In genomic region chr9:125541840-125542243, GRCh38 we compare ENCODE assay signal across 13 cellular contexts.
A peak's percentile ranks its signal among the peaks of the same experiment; 100 is the strongest.
DNase-seq lines count a peak whose midpoint lies in the region; ATAC-seq, FAIRE-seq and TF ChIP-seq lines count a peak whose summit lies in the region.
"Had no signal": no experiment of that assay in that cellular context is flagged by ENCODE, and none has a peak within 500 bp of the region (broad histone marks: within the 10 kb centered on the region; RNA-seq: fewer than 3 reads in every experiment).

No MANE protein-coding gene starts in this region.

- no peak for ATAC-seq in A549
- ATAC-seq in activated T-helper 17 cell treated with anti-CD3 and anti-CD28 coated beads, Interleukin-2, amount 50 U/mL, for 72 hours (replicated peaks) = no peak

- TF ChIP-seq CTCF in A549 (IDR thresholded peaks at IDR 0.05) = no peak

- no peak overlapping the region for H3K4me3 Mint-ChIP-seq in activated T-helper 17 cell treated with anti-CD3 and anti-CD28 coated beads, Interleukin-2, amount 50 U/mL, for 72 hours
- H3K4me3 Mint-ChIP-seq: B cell had no signal

- no peaks in the 10 kb centered on the region for H3K27me3 Mint-ChIP-seq in activated T-helper 17 cell treated with anti-CD3 and anti-CD28 coated beads, Interleukin-2, amount 50 U/mL, for 72 hours
- H3K27me3 Mint-ChIP-seq: B cell, progenitor cell of endocrine pancreas had no signal

- no peak for TF ChIP-seq EP300 in A549 (IDR thresholded peaks at IDR 0.05)
- no peak for TF ChIP-seq EP300 in Ishikawa (IDR thresholded peaks at IDR 0.05; ENCODE audit: borderline replicate concordance)

- TF ChIP-seq RAD21 in A549 (conservative IDR thresholded peaks at IDR 0.05 in 1 of 2, IDR thresholded peaks at IDR 0.05 in 1 of 2) (no peak), Ishikawa (IDR thresholded peaks at IDR 0.05; ENCODE audit: low read depth) (no peak)

- DNase-seq in A549 (ENCODE audit: low read depth in 1 of 2, low spot score in 1 of 2) (no peak), NCI-H345 (lab: John Stamatoyannopoulos, UW) (peak; percentile 93), dermis blood vessel endothelial cell (peak; percentile 52), SKM-1 (lab: John Stamatoyannopoulos, UW; ENCODE audit: unreplicated experiment) (no peak), cerebellum (ENCODE audit: low spot score) (no peak), Kasumi-1 (lab: John Stamatoyannopoulos, UW) (no peak)
- DNase-seq: activated T-cell treated with anti-CD3 and anti-CD28 coated beads, Interleukin-2, amount 50 U/mL, for 1 hour; esophagus squamous epithelium; T-helper 1 cell had no signal

- no peak for TF ChIP-seq POLR2A in A549 (IDR thresholded peaks at IDR 0.05; ENCODE audit: low read length)

- no peak overlapping the region for H3K4me3 ChIP-seq in A549
- H3K4me3 ChIP-seq: esophagus squamous epithelium had no signal

- 88% methylated on average over 12 of the region's 12 CpGs for whole genome bisulfite sequencing in A549 (ENCODE audit: missing lambda C conversion rate)

- H3K4me2 ChIP-seq in A549 = peak overlapping the region; percentile 10; the same call in 1 of the 3 replicates

- no peaks in the 10 kb centered on the region for H3K9me3 ChIP-seq in A549
- H3K9me3 ChIP-seq: esophagus squamous epithelium had no signal

- H3K9me3 Mint-ChIP-seq in activated T-helper 17 cell treated with anti-CD3 and anti-CD28 coated beads, Interleukin-2, amount 50 U/mL, for 72 hours = no peaks in the 10 kb centered on the region

- peak overlapping the region in 1 of 2 experiments; percentile 36; a peak in 2 of 6 replicates for H3K27ac ChIP-seq in A549

- POLR2A ChIA-PET in A549 (lab: Yijun Ruan, JAX) = interaction anchor here (0.8 kb wide), 1 partner anchor 9 kb away, joined by 3 read pairs; no protein-coding TSS in a partner anchor

- no peak for FAIRE-seq in A549 (lab: Jason Lieb, UNC)

- CTCF ChIA-PET in A549 (lab: Yijun Ruan, JAX) = interaction anchor here (0.7 to 1.6 kb wide), 6 partner anchors 8 to 949 kb away, joined by 3 to 10 read pairs (median 4); no protein-coding TSS in a partner anchor

- H3K4me1 ChIP-seq in A549 = peaks cover 57% of the 10 kb centered on the region

- no peak overlapping the region for H3K27ac Mint-ChIP-seq in activated T-helper 17 cell treated with anti-CD3 and anti-CD28 coated beads, Interleukin-2, amount 50 U/mL, for 72 hours
- H3K27ac Mint-ChIP-seq: B cell, progenitor cell of endocrine pancreas had no signal

- peaks cover 39% of the 10 kb centered on the region for H3K36me3 Mint-ChIP-seq in activated T-helper 17 cell treated with anti-CD3 and anti-CD28 coated beads, Interleukin-2, amount 50 U/mL, for 72 hours (ENCODE audit: low read depth)

- no peaks in the 10 kb centered on the region for H3K4me1 Mint-ChIP-seq in activated T-helper 17 cell treated with anti-CD3 and anti-CD28 coated beads, Interleukin-2, amount 50 U/mL, for 72 hours

TF ChIP-seq in A549, 52 proteins besides CTCF, POLR2A, EP300 and RAD21:
- no peak for TF ChIP-seq HEYL (CRISPR knock-in tag; IDR thresholded peaks at IDR 0.05)
- no peak for TF ChIP-seq ZNF302 (CRISPR knock-in tag; IDR thresholded peaks at IDR 0.05)
- TF ChIP-seq TFCP2L1 (CRISPR knock-in tag; IDR thresholded peaks at IDR 0.05) = no peak
- no peak for TF ChIP-seq HDAC2 (IDR thresholded peaks at IDR 0.05)
- no peak for TF ChIP-seq NFE2L2 (conservative IDR thresholded peaks at IDR 0.05; ENCODE audit: low read length)
- no peak for TF ChIP-seq HOXB5 (CRISPR knock-in tag; IDR thresholded peaks at IDR 0.05)
- no peak for TF ChIP-seq HES2 (IDR thresholded peaks at IDR 0.05)

TF ChIP-seq in Ishikawa, 13 proteins besides CTCF, POLR2A, EP300 and RAD21:
- TF ChIP-seq TCF12 (IDR thresholded peaks at IDR 0.05; ENCODE audit: low read depth) (0 out of 2 replicates have a peak, but pooled peaks have one; percentile 47), USF1 (IDR thresholded peaks at IDR 0.05) (no peak), TEAD4 (IDR thresholded peaks at IDR 0.05) (no peak), FOXM1 (IDR thresholded peaks at IDR 0.05; ENCODE audit: borderline replicate concordance, low read depth) (no peak), MAX (IDR thresholded peaks at IDR 0.05) (no peak), YY1 (IDR thresholded peaks at IDR 0.05; ENCODE audit: low read depth) (no peak), NFIC (IDR thresholded peaks at IDR 0.05) (peak; percentile 83)

Comparison
In these comparisons a context has a peak if more than half of its experiments do, and no peak if none do; other contexts are left out.
1. DNase-seq: peak in NCI-H345 (single experiment) and dermis blood vessel endothelial cell (single experiment); none in A549 (0 of 2), SKM-1 (single experiment), cerebellum (single experiment) and Kasumi-1 (0 of 2).